1 cellular context compared by ENCODE assay signal in the genomic region with DNA sequence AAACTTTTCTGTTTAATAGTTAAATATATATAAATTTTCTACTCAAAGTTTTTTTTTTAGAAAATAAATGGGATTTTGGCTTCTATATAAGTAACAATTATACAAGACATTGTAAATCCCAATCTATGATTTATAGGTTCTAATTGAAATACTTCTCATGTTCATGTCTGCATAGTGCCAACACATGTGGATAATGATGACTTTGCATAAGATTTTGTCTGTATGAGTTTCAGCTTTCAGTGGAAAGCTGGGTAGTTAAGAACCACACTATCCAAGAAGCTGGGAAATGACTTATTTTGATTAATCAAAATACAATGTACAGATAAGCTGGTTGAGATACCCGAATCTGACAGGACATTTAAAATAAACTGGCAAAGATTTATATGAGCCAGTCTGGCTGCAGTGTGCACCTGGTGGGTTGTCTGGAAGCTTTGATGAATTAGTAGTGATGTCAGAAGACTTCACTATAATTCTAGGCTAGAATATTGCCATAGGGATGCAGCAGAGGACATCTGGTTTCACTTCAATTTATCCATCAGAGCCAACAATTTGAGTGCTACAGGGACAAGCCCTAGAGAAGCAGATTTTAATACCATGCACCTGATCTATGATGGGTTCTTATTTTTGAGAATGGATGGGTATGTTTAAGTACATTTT.
TF ChIP-seq lines count a peak whose summit lies in the region.

No MANE protein-coding gene starts in this region.

TF ChIP-seq in IMR-90, 13 proteins besides CTCF, POLR2A, EP300 and RAD21:
- 0 out of 2 replicates have a peak, but pooled peaks have one; percentile 14 for TF ChIP-seq MAFK (IDR thresholded peaks at IDR 0.05; ENCODE audit: low read depth, low read length)
- TF ChIP-seq, protein P1, sequence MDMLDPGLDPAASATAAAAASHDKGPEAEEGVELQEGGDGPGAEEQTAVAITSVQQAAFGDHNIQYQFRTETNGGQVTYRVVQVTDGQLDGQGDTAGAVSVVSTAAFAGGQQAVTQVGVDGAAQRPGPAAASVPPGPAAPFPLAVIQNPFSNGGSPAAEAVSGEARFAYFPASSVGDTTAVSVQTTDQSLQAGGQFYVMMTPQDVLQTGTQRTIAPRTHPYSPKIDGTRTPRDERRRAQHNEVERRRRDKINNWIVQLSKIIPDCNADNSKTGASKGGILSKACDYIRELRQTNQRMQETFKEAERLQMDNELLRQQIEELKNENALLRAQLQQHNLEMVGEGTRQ (IDR thresholded peaks at IDR 0.05; ENCODE audit: low read depth, low read length) = no peak
